Comparison of ENCODE assay signal across 7 cellular contexts in genomic region chr12:131269956-131270355, GRCh38.
DNase-seq lines count a peak whose midpoint lies in the region; ATAC-seq, FAIRE-seq and TF ChIP-seq lines count a peak whose summit lies in the region.
"Not testable (repeated sequence)": the region's sequence is repeated elsewhere in the genome, so short reads cannot be mapped to it uniquely, and the experiment has no call there.

No MANE protein-coding gene starts in this region.

- TF ChIP-seq CTCF in A549 (IDR thresholded peaks at IDR 0.05); HEK293 (tag by site-specific recombination; IDR thresholded peaks at IDR 0.05); brain (conservative IDR thresholded peaks at IDR 0.05): not testable (repeated sequence)

- not testable (repeated sequence) for H3K9me3 Mint-ChIP-seq in brain

- peak overlapping the region in 1 of 5 experiments; percentile 26 for H3K4me3 Mint-ChIP-seq in brain

- 90% methylated on average over 4 of the region's 4 CpGs for WGBS in A549 (ENCODE audit: missing lambda C conversion rate)

- POLR2A ChIA-PET in A549 (lab: Yijun Ruan, JAX); HEK293 (lab: Yijun Ruan, JAX): not testable (repeated sequence)

- intact Hi-C loops in left ventricle myocardium superior (cut with micrococcal nuclease), result not testable (repeated sequence)

- H3K36me3 Mint-ChIP-seq in brain, result not testable (repeated sequence)

- TF ChIP-seq POLR2A in A549 (IDR thresholded peaks at IDR 0.05; ENCODE audit: low read length), result not testable (repeated sequence)

- not testable (repeated sequence) for H3K9me3 ChIP-seq in A549; HEK293 (ENCODE audit: control insufficient read depth, insufficient read depth, low read depth, low read length)

- H3K27ac Mint-ChIP-seq in brain, result peak overlapping the region in 4 of 5 experiments; percentile 3 to 85 (median 28)

- H3K4me3 ChIP-seq in A549; HEK293 (ENCODE audit: low read depth, low read length): not testable (repeated sequence)

- CTCF ChIA-PET in A549 (lab: Yijun Ruan, JAX), result interaction anchor here (1.4 kb wide), 1 partner anchor 353 kb away, joined by 3 read pairs; no protein-coding TSS in a partner anchor
- CTCF ChIA-PET in HEK293 (lab: Yijun Ruan, JAX), result not testable (repeated sequence)

- not testable (repeated sequence) for H3K4me2 ChIP-seq in A549

- peak overlapping the region in 1 of 2 experiments; percentile 87; a peak in 3 of 6 replicates for H3K27ac ChIP-seq in A549
- H3K27ac ChIP-seq in HEK293 (ENCODE audit: extremely low read depth, low read depth, low read length), result not testable (repeated sequence)

- H3K4me1 ChIP-seq in A549, result peaks cover 37% of the 10 kb centered on the region
- H3K4me1 ChIP-seq in HEK293 (ENCODE audit: control insufficient read depth, insufficient read depth, low read length), result not testable (repeated sequence)

- peak; percentile 46 for FAIRE-seq in A549 (lab: Jason Lieb, UNC)

- DNase-seq in A549 (ENCODE audit: low read depth in 1 of 2, low spot score in 1 of 2), result not testable (repeated sequence)
- peak; percentile 8 to 69 for DNase-seq in NCI-H524 (lab: John Stamatoyannopoulos, UW)
- DNase-seq in SK-N-DZ (ENCODE audit: low spot score), result peak; percentile 66
- peak; percentile 10 for DNase-seq in left ventricle myocardium superior
- DNase-seq in putamen (ENCODE audit: low spot score), result peak; percentile 45

- H3K36me3 ChIP-seq in HEK293 (ENCODE audit: control insufficient read depth in 2 of 2, insufficient read depth in 1 of 2, low read length in 2 of 2), result not testable (repeated sequence)

- ATAC-seq in A549, left ventricle myocardium superior: not testable (repeated sequence)

- not testable (repeated sequence) for TF ChIP-seq RAD21 in A549 (conservative IDR thresholded peaks at IDR 0.05 in 1 of 2, IDR thresholded peaks at IDR 0.05 in 1 of 2)

- not testable (repeated sequence) for H3K27me3 Mint-ChIP-seq in brain

- not testable (repeated sequence) for TF ChIP-seq EP300 in A549 (IDR thresholded peaks at IDR 0.05)

- H3K4me1 Mint-ChIP-seq in brain, result peaks cover 29% of the 10 kb centered on the region

TF ChIP-seq in HEK293, 187 proteins besides CTCF, POLR2A, EP300 and RAD21:
- TF ChIP-seq GLIS1 (tag by site-specific recombination; IDR thresholded peaks at IDR 0.05), result 0 out of 2 replicates have a peak, but pooled peaks have one; percentile 25
- TF ChIP-seq ZBTB17 (tag by site-specific recombination; IDR thresholded peaks at IDR 0.05), result peak; percentile 20; the same call in 1 of the 2 replicates
- TF ChIP-seq ZIC2 (tag by site-specific recombination; IDR thresholded peaks at IDR 0.05), result peak; percentile 12; the same call in 1 of the 2 replicates
TF ChIP-seq in HEK293: peak in this region for 3; not testable (repeated sequence) for 184.
